In genomic region chr10:43390791-43391190, GRCh38 we compare ENCODE assay signal across 8 cellular contexts. TPM values are rescaled to one million over a fixed set of nuclear protein-coding genes. Genes with fewer than 3 reads are reported as not detected.
DNase-seq lines count a peak whose midpoint lies in the region; ATAC-seq and TF ChIP-seq lines count a peak whose summit lies in the region.

No MANE protein-coding gene starts in this region.

- peak overlapping the region; percentile 80 for H3K27ac Mint-ChIP-seq in activated naive CD4-positive, alpha-beta T cell treated with anti-CD3 and anti-CD28 coated beads, Interleukin-2, amount 50 U/mL, for 24 hours

- H3K36me3 ChIP-seq in A673 (ENCODE audit: insufficient read depth, low read length, poor library complexity, severe bottlenecking) (peaks cover 97% of the 10 kb centered on the region), H7 (replicated peaks; ENCODE audit: control insufficient read depth, insufficient read depth, low read length) (peaks cover 69% of the 10 kb centered on the region), smooth muscle cell (ENCODE audit: low read depth) (peaks cover 10% of the 10 kb centered on the region)

- peaks cover 66% of the 10 kb centered on the region for H3K79me2 ChIP-seq in smooth muscle cell (ENCODE audit: low read depth)

- ATAC-seq in left cardiac atrium = peak; percentile 56 to 74
- no peak for ATAC-seq in HG03378 (IDR thresholded peaks at IDR 0.05; ENCODE audit: unreplicated experiment)
- ATAC-seq in GM21423 (IDR thresholded peaks at IDR 0.05; ENCODE audit: unreplicated experiment) = no peak

- peaks cover 27% of the 10 kb centered on the region for H3F3A ChIP-seq in smooth muscle cell (ENCODE audit: low read depth)

- POLR2A ChIA-PET in A673 (lab: Charles Lee; ENCODE audit: low non-redundant PET) = interaction anchor here (0.8 kb wide), 1 partner anchor 54 kb away, joined by 3 read pairs; no protein-coding TSS in a partner anchor

- H3K4me1 Mint-ChIP-seq in activated naive CD4-positive, alpha-beta T cell treated with anti-CD3 and anti-CD28 coated beads, Interleukin-2, amount 50 U/mL, for 24 hours = peaks cover 79% of the 10 kb centered on the region

- H3K4me3 Mint-ChIP-seq in activated naive CD4-positive, alpha-beta T cell treated with anti-CD3 and anti-CD28 coated beads, Interleukin-2, amount 50 U/mL, for 24 hours = no peak overlapping the region

- H3K4me1 ChIP-seq in A673 (ENCODE audit: insufficient read depth, low read length, poor library complexity, severe bottlenecking) (peaks cover 6% of the 10 kb centered on the region), smooth muscle cell (ENCODE audit: low read depth) (peaks cover 7% of the 10 kb centered on the region)

- BruUV-seq in A673 (replicated peaks; lab: Mats Ljungman, UMichigan) = no TSS peak

- TF ChIP-seq CTCF in A673 (conservative IDR thresholded peaks at IDR 0.05; ENCODE audit: low read depth, low read length) (peak; percentile 63), smooth muscle cell (IDR thresholded peaks at IDR 0.05; ENCODE audit: borderline replicate concordance, insufficient read depth, poor library complexity, severe bottlenecking) (peak; percentile 40)

- H3K9me3 Mint-ChIP-seq in activated naive CD4-positive, alpha-beta T cell treated with anti-CD3 and anti-CD28 coated beads, Interleukin-2, amount 50 U/mL, for 24 hours = no peaks in the 10 kb centered on the region

- H3K27ac ChIP-seq in A673 (ENCODE audit: low read depth, low read length, poor library complexity, severe bottlenecking) = no peak overlapping the region
- H3K27ac ChIP-seq in smooth muscle cell (ENCODE audit: low read depth) = peak overlapping the region; percentile 16

- DNase-seq in A673 (ENCODE audit: low spot score) (peak; percentile 74), H7 (peak; percentile 46), left cardiac atrium (no peak), smooth muscle cell (lab: John Stamatoyannopoulos, UW; ENCODE audit: unreplicated experiment) (no peak)
- DNase-seq in stimulated activated CD4-positive, alpha-beta T cell treated with anti-CD3 and anti-CD28 coated beads, Interleukin-4, amount 100 ng/mL, for 4 hours = no peak

- peaks cover 33% of the 10 kb centered on the region for H3K36me3 Mint-ChIP-seq in activated naive CD4-positive, alpha-beta T cell treated with anti-CD3 and anti-CD28 coated beads, Interleukin-2, amount 50 U/mL, for 24 hours

- H3K27me3 ChIP-seq in A673 (replicated peaks; ENCODE audit: insufficient read depth, low read depth, low read length, poor library complexity) (no peaks in the 10 kb centered on the region), H7 (ENCODE audit: control insufficient read depth, insufficient read depth, low read length) (no peaks in the 10 kb centered on the region), smooth muscle cell (ENCODE audit: low read depth) (no peaks in the 10 kb centered on the region)

- CTCF ChIA-PET in A673 (lab: Charles Lee) = no interaction called here

- H3K9ac ChIP-seq in smooth muscle cell (ENCODE audit: low read depth) = no peak overlapping the region

- H2AFZ ChIP-seq in smooth muscle cell (ENCODE audit: low read depth) = no peak overlapping the region

- H3K4me2 ChIP-seq in smooth muscle cell = no peak overlapping the region

- H3K9me3 ChIP-seq in A673 (ENCODE audit: low read depth, low read length, poor library complexity, severe bottlenecking) (no peaks in the 10 kb centered on the region), smooth muscle cell (replicated peaks; ENCODE audit: low read depth) (no peaks in the 10 kb centered on the region)

- intact Hi-C loops in A673 (cut with micrococcal nuclease; ENCODE audit: unreplicated experiment) = no loop called here
- intact Hi-C loops in left cardiac atrium (cut with DNase I) = no loop called here

- peaks cover 99% of the 10 kb centered on the region for H4K20me1 ChIP-seq in smooth muscle cell (ENCODE audit: low read depth)

- WGBS in smooth muscle cell (ENCODE audit: low lambda C conversion rate) = 85% methylated on average over 5 of the region's 5 CpGs

- H3K4me3 ChIP-seq in A673 (ENCODE audit: low read depth, low read length, poor library complexity, severe bottlenecking) (no peak overlapping the region), H7 (ENCODE audit: insufficient read depth, low read depth, low read length) (no peak overlapping the region), smooth muscle cell (no peak overlapping the region)

- no peaks in the 10 kb centered on the region for H3K27me3 Mint-ChIP-seq in activated naive CD4-positive, alpha-beta T cell treated with anti-CD3 and anti-CD28 coated beads, Interleukin-2, amount 50 U/mL, for 24 hours

RNA-seq across cellular contexts. Expression of gene HNRNPF, which starts 18.2 kb away (rescaled TPM):
- total RNA-seq in A673 (2021) = 265 and 277 TPM in 2 replicates
- total RNA-seq in H7 (2014; rRNA removed; shearing (Covaris generic)) = 328 and 342 TPM in 2 replicates
- total RNA-seq in left cardiac atrium = 100 to 1,000 TPM in 1 of 2 donors, 10 to 100 TPM in 1; 83.6 to 107 TPM
- 112 and 119 TPM in 2 replicates for total RNA-seq in smooth muscle cell
- polyA plus RNA-seq in smooth muscle cell = 71.9 and 83.9 TPM in 2 replicates

RNA-seq across cellular contexts. Expression of gene FXYD4, which starts 19.4 kb away (rescaled TPM):
- not detected in 2 replicates for total RNA-seq in A673 (2021)
- total RNA-seq in H7 (2014; rRNA removed; shearing (Covaris generic)) = not detected in 2 replicates
- total RNA-seq in left cardiac atrium = not detected
- not detected in 2 replicates for total RNA-seq in smooth muscle cell
- not detected in 2 replicates for polyA plus RNA-seq in smooth muscle cell

RNA-seq across cellular contexts. Expression of gene ZNF487, which starts 46.1 kb away (rescaled TPM):
- total RNA-seq in A673 (2021) = 1.3 and 2.8 TPM in 2 replicates
- total RNA-seq in H7 (2014; rRNA removed; shearing (Covaris generic)) = 2.7 and 4.9 TPM in 2 replicates
- total RNA-seq in left cardiac atrium = 1 to 10 TPM; 2.2 to 2.3 TPM
- total RNA-seq in smooth muscle cell = 6.4 and 9.6 TPM in 2 replicates
- polyA plus RNA-seq in smooth muscle cell = 4.6 and 5.1 TPM in 2 replicates

Comparison
In these comparisons a context has a peak if more than half of its experiments do, and no peak if none do; other contexts are left out.
1. DNase-seq: peak in A673 (single experiment) and H7 (single experiment); none in left cardiac atrium (single experiment), smooth muscle cell (single experiment) and stimulated activated CD4-positive, alpha-beta T cell treated with anti-CD3 and anti-CD28 coated beads, Interleukin-4, amount 100 ng/mL, for 4 hours (0 of 2).
2. ATAC-seq: peak in left cardiac atrium (2 of 2); none in HG03378 (single experiment) and GM21423 (single experiment).